Comparison of ENCODE assay signal across 1 cellular context in the genomic region with DNA sequence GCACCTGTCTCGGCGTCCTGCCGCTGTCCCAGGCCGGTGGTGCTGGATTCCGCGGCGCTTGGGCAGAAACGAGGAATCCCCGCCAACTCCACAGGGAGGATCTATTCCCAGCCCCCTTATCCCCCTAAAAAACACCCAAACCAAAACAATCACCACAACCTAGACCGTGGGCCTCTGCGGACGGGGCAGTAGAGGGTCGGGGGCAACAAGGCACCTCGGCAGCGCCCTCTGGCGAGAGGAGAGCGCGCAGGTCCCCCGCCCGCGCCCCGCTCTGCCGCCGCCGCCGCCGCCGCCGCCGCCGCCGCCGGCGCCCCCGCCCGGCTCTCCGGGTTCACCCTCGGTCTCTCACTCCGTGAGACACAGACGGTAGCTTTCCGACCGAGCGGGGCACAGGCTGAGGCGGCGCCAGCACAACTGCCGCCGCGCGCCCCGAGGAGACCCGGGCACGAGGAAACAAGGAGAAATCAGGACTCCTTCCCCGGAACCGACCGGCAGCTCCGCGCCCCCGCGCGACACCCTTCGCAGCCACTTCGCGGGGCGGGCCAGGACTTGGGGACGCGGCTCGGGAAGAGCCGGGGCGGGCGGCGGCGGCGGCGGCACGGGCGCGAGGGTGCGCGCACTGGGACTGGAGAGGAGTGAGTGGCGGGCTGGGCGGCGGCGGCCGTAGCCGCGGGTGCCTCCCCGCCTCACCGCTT.
TF ChIP-seq lines count a peak whose summit lies in the region.

Gene SLC35F1 (plus strand): TSS at position 360 of the 695 bp plus-strand sequence.

TF ChIP-seq in HepG2, 621 proteins besides CTCF, POLR2A, EP300 and RAD21 (continued from another document):
- no peak for TF ChIP-seq ELF4 (CRISPR knock-in tag; IDR thresholded peaks at IDR 0.05; ENCODE audit: borderline replicate concordance)
- TF ChIP-seq CEBPG (CRISPR knock-in tag; IDR thresholded peaks at IDR 0.05) = no peak
- TF ChIP-seq SPEN (CRISPR knock-in tag; IDR thresholded peaks at IDR 0.05; ENCODE audit: low read depth) = peak; percentile 36; the same call in 1 of the 2 replicates
- no peak for TF ChIP-seq ZNF569 (CRISPR knock-in tag; IDR thresholded peaks at IDR 0.05; ENCODE audit: borderline replicate concordance)
- no peak for TF ChIP-seq ZNF333 (CRISPR knock-in tag; IDR thresholded peaks at IDR 0.05; ENCODE audit: borderline replicate concordance)
- TF ChIP-seq ZBTB21 (CRISPR knock-in tag; IDR thresholded peaks at IDR 0.05) = no peak
- TF ChIP-seq ZNF75D (CRISPR knock-in tag; IDR thresholded peaks at IDR 0.05; ENCODE audit: borderline replicate concordance) = no peak
- TF ChIP-seq, protein P1, sequence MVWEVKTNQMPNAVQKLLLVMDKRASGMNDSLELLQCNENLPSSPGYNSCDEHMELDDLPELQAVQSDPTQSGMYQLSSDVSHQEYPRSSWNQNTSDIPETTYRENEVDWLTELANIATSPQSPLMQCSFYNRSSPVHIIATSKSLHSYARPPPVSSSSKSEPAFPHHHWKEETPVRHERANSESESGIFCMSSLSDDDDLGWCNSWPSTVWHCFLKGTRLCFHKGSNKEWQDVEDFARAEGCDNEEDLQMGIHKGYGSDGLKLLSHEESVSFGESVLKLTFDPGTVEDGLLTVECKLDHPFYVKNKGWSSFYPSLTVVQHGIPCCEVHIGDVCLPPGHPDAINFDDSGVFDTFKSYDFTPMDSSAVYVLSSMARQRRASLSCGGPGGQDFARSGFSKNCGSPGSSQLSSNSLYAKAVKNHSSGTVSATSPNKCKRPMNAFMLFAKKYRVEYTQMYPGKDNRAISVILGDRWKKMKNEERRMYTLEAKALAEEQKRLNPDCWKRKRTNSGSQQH (CRISPR knock-in tag; IDR thresholded peaks at IDR 0.05; ENCODE audit: low read depth) = no peak
- TF ChIP-seq SMARCC2 (IDR thresholded peaks at IDR 0.05) = no peak
- TF ChIP-seq PLRG1 (conservative IDR thresholded peaks at IDR 0.05) = no peak
- TF ChIP-seq KLF12 (CRISPR knock-in tag; IDR thresholded peaks at IDR 0.05; ENCODE audit: borderline replicate concordance) = no peak
- TF ChIP-seq FOXP1 (IDR thresholded peaks at IDR 0.05) = no peak
- TF ChIP-seq FOXP1 (CRISPR knock-in tag; IDR thresholded peaks at IDR 0.05) = no peak
- no peak for TF ChIP-seq ZNF678 (CRISPR knock-in tag; IDR thresholded peaks at IDR 0.05)
- no peak for TF ChIP-seq ZNF441 (CRISPR knock-in tag; IDR thresholded peaks at IDR 0.05; ENCODE audit: borderline replicate concordance)
- TF ChIP-seq ZNF343 (CRISPR knock-in tag; IDR thresholded peaks at IDR 0.05) = no peak
- TF ChIP-seq, protein P2, sequence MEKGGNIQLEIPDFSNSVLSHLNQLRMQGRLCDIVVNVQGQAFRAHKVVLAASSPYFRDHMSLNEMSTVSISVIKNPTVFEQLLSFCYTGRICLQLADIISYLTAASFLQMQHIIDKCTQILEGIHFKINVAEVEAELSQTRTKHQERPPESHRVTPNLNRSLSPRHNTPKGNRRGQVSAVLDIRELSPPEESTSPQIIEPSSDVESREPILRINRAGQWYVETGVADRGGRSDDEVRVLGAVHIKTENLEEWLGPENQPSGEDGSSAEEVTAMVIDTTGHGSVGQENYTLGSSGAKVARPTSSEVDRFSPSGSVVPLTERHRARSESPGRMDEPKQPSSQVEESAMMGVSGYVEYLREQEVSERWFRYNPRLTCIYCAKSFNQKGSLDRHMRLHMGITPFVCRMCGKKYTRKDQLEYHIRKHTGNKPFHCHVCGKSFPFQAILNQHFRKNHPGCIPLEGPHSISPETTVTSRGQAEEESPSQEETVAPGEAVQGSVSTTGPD (CRISPR knock-in tag; IDR thresholded peaks at IDR 0.05) = no peak
- TF ChIP-seq RFXAP (CRISPR knock-in tag; IDR thresholded peaks at IDR 0.05; ENCODE audit: borderline replicate concordance) = no peak
- no peak for TF ChIP-seq SMAD1 (CRISPR knock-in tag; IDR thresholded peaks at IDR 0.05; ENCODE audit: borderline replicate concordance, low read depth)
- TF ChIP-seq, protein P3, sequence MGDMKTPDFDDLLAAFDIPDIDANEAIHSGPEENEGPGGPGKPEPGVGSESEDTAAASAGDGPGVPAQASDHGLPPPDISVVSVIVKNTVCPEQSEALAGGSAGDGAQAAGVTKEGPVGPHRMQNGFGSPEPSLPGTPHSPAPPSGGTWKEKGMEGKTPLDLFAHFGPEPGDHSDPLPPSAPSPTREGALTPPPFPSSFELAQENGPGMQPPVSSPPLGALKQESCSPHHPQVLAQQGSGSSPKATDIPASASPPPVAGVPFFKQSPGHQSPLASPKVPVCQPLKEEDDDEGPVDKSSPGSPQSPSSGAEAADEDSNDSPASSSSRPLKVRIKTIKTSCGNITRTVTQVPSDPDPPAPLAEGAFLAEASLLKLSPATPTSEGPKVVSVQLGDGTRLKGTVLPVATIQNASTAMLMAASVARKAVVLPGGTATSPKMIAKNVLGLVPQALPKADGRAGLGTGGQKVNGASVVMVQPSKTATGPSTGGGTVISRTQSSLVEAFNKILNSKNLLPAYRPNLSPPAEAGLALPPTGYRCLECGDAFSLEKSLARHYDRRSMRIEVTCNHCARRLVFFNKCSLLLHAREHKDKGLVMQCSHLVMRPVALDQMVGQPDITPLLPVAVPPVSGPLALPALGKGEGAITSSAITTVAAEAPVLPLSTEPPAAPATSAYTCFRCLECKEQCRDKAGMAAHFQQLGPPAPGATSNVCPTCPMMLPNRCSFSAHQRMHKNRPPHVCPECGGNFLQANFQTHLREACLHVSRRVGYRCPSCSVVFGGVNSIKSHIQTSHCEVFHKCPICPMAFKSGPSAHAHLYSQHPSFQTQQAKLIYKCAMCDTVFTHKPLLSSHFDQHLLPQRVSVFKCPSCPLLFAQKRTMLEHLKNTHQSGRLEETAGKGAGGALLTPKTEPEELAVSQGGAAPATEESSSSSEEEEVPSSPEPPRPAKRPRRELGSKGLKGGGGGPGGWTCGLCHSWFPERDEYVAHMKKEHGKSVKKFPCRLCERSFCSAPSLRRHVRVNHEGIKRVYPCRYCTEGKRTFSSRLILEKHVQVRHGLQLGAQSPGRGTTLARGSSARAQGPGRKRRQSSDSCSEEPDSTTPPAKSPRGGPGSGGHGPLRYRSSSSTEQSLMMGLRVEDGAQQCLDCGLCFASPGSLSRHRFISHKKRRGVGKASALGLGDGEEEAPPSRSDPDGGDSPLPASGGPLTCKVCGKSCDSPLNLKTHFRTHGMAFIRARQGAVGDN (CRISPR knock-in tag; IDR thresholded peaks at IDR 0.05) = 0 out of 2 replicates have a peak, but pooled peaks have one; percentile 32
- TF ChIP-seq GLI4 (CRISPR knock-in tag; IDR thresholded peaks at IDR 0.05; ENCODE audit: borderline replicate concordance) = no peak
- no peak for TF ChIP-seq SMAD9 (CRISPR knock-in tag; IDR thresholded peaks at IDR 0.05)
- no peak for TF ChIP-seq ZFAT (CRISPR knock-in tag; conservative IDR thresholded peaks at IDR 0.05)
- TF ChIP-seq, protein P4, sequence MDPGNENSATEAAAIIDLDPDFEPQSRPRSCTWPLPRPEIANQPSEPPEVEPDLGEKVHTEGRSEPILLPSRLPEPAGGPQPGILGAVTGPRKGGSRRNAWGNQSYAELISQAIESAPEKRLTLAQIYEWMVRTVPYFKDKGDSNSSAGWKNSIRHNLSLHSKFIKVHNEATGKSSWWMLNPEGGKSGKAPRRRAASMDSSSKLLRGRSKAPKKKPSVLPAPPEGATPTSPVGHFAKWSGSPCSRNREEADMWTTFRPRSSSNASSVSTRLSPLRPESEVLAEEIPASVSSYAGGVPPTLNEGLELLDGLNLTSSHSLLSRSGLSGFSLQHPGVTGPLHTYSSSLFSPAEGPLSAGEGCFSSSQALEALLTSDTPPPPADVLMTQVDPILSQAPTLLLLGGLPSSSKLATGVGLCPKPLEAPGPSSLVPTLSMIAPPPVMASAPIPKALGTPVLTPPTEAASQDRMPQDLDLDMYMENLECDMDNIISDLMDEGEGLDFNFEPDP (CRISPR knock-in tag; conservative IDR thresholded peaks at IDR 0.05) = no peak
- TF ChIP-seq IRX3 (CRISPR knock-in tag; IDR thresholded peaks at IDR 0.05; ENCODE audit: borderline replicate concordance, low read depth) = no peak
- peak; percentile 25; the same call in 1 of the 2 replicates for TF ChIP-seq HDAC1 (CRISPR knock-in tag; IDR thresholded peaks at IDR 0.05)
